1 cellular context compared by ENCODE assay signal in genomic region chr1:221946768-221947167, GRCh38.
TF ChIP-seq lines count a peak whose summit lies in the region.

No MANE protein-coding gene starts in this region.

TF ChIP-seq in GM23338, 12 proteins besides CTCF, POLR2A, EP300 and RAD21 (continued from another document):
- no peak for TF ChIP-seq ZNF462 (CRISPR knock-in tag; IDR thresholded peaks at IDR 0.05)
- TF ChIP-seq NANOG (IDR thresholded peaks at IDR 0.05; ENCODE audit: borderline replicate concordance), result no peak
- no peak for TF ChIP-seq POLR2AphosphoS5 (IDR thresholded peaks at IDR 0.05; ENCODE audit: low read depth)
- no peak for TF ChIP-seq REST (IDR thresholded peaks at IDR 0.05; ENCODE audit: unreplicated experiment)
- TF ChIP-seq EZH2 (IDR thresholded peaks at IDR 0.05; ENCODE audit: low read depth, unreplicated experiment), result no peak
- TF ChIP-seq EZH2phosphoT487 (IDR thresholded peaks at IDR 0.05; ENCODE audit: unreplicated experiment), result no peak
- no peak for TF ChIP-seq ZNF114 (CRISPR knock-in tag; IDR thresholded peaks at IDR 0.05)
- no peak for TF ChIP-seq ETS1 (IDR thresholded peaks at IDR 0.05)
